28 cellular contexts compared by ENCODE assay signal in genomic region chr2:241227635-241227993, GRCh38. TPM values are rescaled to one million over a fixed set of nuclear protein-coding genes. Genes with fewer than 3 reads are reported as not detected.
DNase-seq lines count a peak whose midpoint lies in the region; ATAC-seq and TF ChIP-seq lines count a peak whose summit lies in the region.
"Had no signal": no experiment of that assay in that cellular context is flagged by ENCODE, and none has a peak within 500 bp of the region (broad histone marks: within the 10 kb centered on the region; RNA-seq: fewer than 3 reads in every experiment).

No MANE protein-coding gene starts in this region.

- H3K79me2 ChIP-seq in H9 (ENCODE audit: insufficient read depth, low read length) (no peaks in the 10 kb centered on the region), neural progenitor cell (ENCODE audit: low read depth) (no peaks in the 10 kb centered on the region)

- H2AFZ ChIP-seq in H9 (ENCODE audit: low read length) (no peak overlapping the region), neural progenitor cell (replicated peaks) (no peak overlapping the region)

- H3K4me3 ChIP-seq in neural progenitor cell (no peak overlapping the region), ascending aorta (no peak overlapping the region)
- H3K4me3 ChIP-seq: prostate gland, SJSA1, stomach, transverse colon had no signal

- peak overlapping the region; percentile 62 for H3K27ac Mint-ChIP-seq in T-helper 2 cell treated with Interferon-gamma antibody and Interleukin-4, amounts not matched to agents 5 μg/mL and 100 μg/mL, for 36 hours
- H3K27ac Mint-ChIP-seq in H9: peak overlapping the region in 2 of 3 experiments; percentile 74 to 77; a peak in 5 of 7 replicates
- peak overlapping the region; percentile 13 for H3K27ac Mint-ChIP-seq in neural progenitor cell
- H3K27ac Mint-ChIP-seq: activated naive CD4-positive, alpha-beta T cell treated with anti-CD3 and anti-CD28 coated beads, Interleukin-2, amount 10 ng/mL, durations not matched to agents 7 days and 5 days; CD4-positive, alpha-beta T cell had no signal

- H3K27me3 ChIP-seq in H9 (ENCODE audit: insufficient read depth, low read length) (no peaks in the 10 kb centered on the region), neural progenitor cell (no peaks in the 10 kb centered on the region), ascending aorta (no peaks in the 10 kb centered on the region)
- H3K27me3 ChIP-seq: SJSA1, stomach, transverse colon had no signal

- WGBS in H9 (ENCODE audit: extremely low coverage, insufficient read length, low lambda C conversion rate): no CpG with 5 or more reads among the region's 5 CpGs

- no peak overlapping the region for H3K56ac ChIP-seq in H9 (ENCODE audit: insufficient read length, low read depth, low read length)

- H2AK5ac ChIP-seq in H9 (ENCODE audit: insufficient read length, low read length): no peak overlapping the region

- no peak for DNase-seq in T-helper 2 cell treated with Interferon-gamma antibody and Interleukin-4, amounts not matched to agents 5 μg/mL and 100 μg/mL, for 36 hours (ENCODE audit: low spot score)
- no peak for DNase-seq in T-helper 2 cell
- no peak for DNase-seq in H9
- no peak for DNase-seq in neural progenitor cell (ENCODE audit: low spot score)
- DNase-seq in ascending aorta (ENCODE audit: low spot score in 2 of 2): no peak
- DNase-seq in NCI-H510A (lab: John Stamatoyannopoulos, UW): no peak
- DNase-seq: 8988T; activated CD4-positive, alpha-beta T cell treated with anti-CD3 and anti-CD28 coated beads for 4 hours; activated CD8-positive, alpha-beta memory T cell treated with anti-CD3 and anti-CD28 coated beads for 24 hours; activated naive CD4-positive, alpha-beta T cell treated with anti-CD3 and anti-CD28 coated beads, Interleukin-2, amount 10 ng/mL, durations not matched to agents 7 days and 5 days; activated T-cell treated with anti-CD3 and anti-CD28 coated beads, Interleukin-2, amount 50 U/mL, for 1 hour; CD4-positive, alpha-beta T cell; cerebellar nuclear complex; MV-4-11; NCI-H2171; NCI-H524 treated with DMSO at 0.1 percent for 48 hours; NK-92 treated with Interleukin-12 subunit alpha and Interleukin-12 subunit beta, amount 100 ng/mL, for 24 hours; stomach; T-helper 1 cell; transverse colon had no signal

- no peak for ATAC-seq in GM19351 (IDR thresholded peaks at IDR 0.05; ENCODE audit: unreplicated experiment)
- ATAC-seq: left lobe of liver, Panc1 had no signal

- H3K36me3 Mint-ChIP-seq in T-helper 2 cell treated with Interferon-gamma antibody and Interleukin-4, amounts not matched to agents 5 μg/mL and 100 μg/mL, for 36 hours (ENCODE audit: low read depth): peaks cover 38% of the 10 kb centered on the region
- H3K36me3 Mint-ChIP-seq in H9 (ENCODE audit: insufficient read depth in 1 of 3, low read depth in 3 of 3) (peaks cover 23 to 69% (median 56%) of the 10 kb centered on the region in 3 experiments; a peak in 6 of 7 replicates), neural progenitor cell (peaks cover 26% of the 10 kb centered on the region)

- no peak overlapping the region for H4K8ac ChIP-seq in H9 (replicated peaks; ENCODE audit: insufficient read length, low read depth, low read length)

- H3K23me2 ChIP-seq in H9 (ENCODE audit: insufficient read length, low read depth, low read length, poor library complexity, severe bottlenecking): no peaks in the 10 kb centered on the region

- H3K4ac ChIP-seq in H9 (ENCODE audit: low read depth, low read length): no peak overlapping the region

- no peak overlapping the region for H2BK12ac ChIP-seq in H9 (ENCODE audit: insufficient read length, low read depth, low read length)

- intact Hi-C loops in ascending aorta (cut with DNase I): no loop called here

- H2BK5ac ChIP-seq in H9 (ENCODE audit: insufficient read length, low read length): no peak overlapping the region

- no peak overlapping the region for H3K18ac ChIP-seq in H9 (ENCODE audit: insufficient read length, low read depth, low read length)

- H3K27me3 Mint-ChIP-seq in T-helper 2 cell treated with Interferon-gamma antibody and Interleukin-4, amounts not matched to agents 5 μg/mL and 100 μg/mL, for 36 hours (ENCODE audit: low read depth): no peaks in the 10 kb centered on the region
- no peaks in the 10 kb centered on the region; the same call in 1 of the 2 replicates for H3K27me3 Mint-ChIP-seq in H9 (ENCODE audit: low read depth)
- H3K27me3 Mint-ChIP-seq in neural progenitor cell (ENCODE audit: insufficient read depth, low read depth): peaks cover 9% of the 10 kb centered on the region
- H3K27me3 Mint-ChIP-seq: CD4-positive, alpha-beta T cell had no signal

- H4K91ac ChIP-seq in H9 (ENCODE audit: insufficient read length, low read depth, low read length): no peak overlapping the region

- peaks cover 11% of the 10 kb centered on the region for H3F3A ChIP-seq in neural progenitor cell (ENCODE audit: low read depth)

- H3K4me1 ChIP-seq in H9 (ENCODE audit: insufficient read depth, low read length) (no peaks in the 10 kb centered on the region), neural progenitor cell (peaks cover 10% of the 10 kb centered on the region), ascending aorta (no peaks in the 10 kb centered on the region)
- H3K4me1 ChIP-seq: prostate gland had no signal

- no peaks in the 10 kb centered on the region for H3K9me3 Mint-ChIP-seq in T-helper 2 cell treated with Interferon-gamma antibody and Interleukin-4, amounts not matched to agents 5 μg/mL and 100 μg/mL, for 36 hours
- H3K9me3 Mint-ChIP-seq in H9 (no peaks in the 10 kb centered on the region), neural progenitor cell (no peaks in the 10 kb centered on the region)
- H3K9me3 Mint-ChIP-seq: activated naive CD4-positive, alpha-beta T cell treated with anti-CD3 and anti-CD28 coated beads, Interleukin-2, amount 10 ng/mL, durations not matched to agents 7 days and 5 days; CD4-positive, alpha-beta T cell; neural crest cell had no signal

- H3K9ac ChIP-seq in H9 (ENCODE audit: extremely low read depth, insufficient read length, low read length) (no peak overlapping the region), neural progenitor cell (no peak overlapping the region)
- H3K9ac ChIP-seq: KMS-11 had no signal

- TF ChIP-seq CTCF in H9 (conservative IDR thresholded peaks at IDR 0.05): no peak
- no peak for TF ChIP-seq CTCF in neural progenitor cell (IDR thresholded peaks at IDR 0.05)
- TF ChIP-seq CTCF in ascending aorta (IDR thresholded peaks at IDR 0.05): no peak

- no peak overlapping the region for H3K23ac ChIP-seq in H9 (ENCODE audit: insufficient read length, low read depth, low read length)

- H2BK15ac ChIP-seq in H9 (ENCODE audit: low read depth, low read length): no peak overlapping the region

- H2BK20ac ChIP-seq in H9 (ENCODE audit: low read depth, low read length, poor library complexity, severe bottlenecking): no peak overlapping the region

- no peak overlapping the region for H4K5ac ChIP-seq in H9 (ENCODE audit: insufficient read length, low read depth, low read length)

- H2BK120ac ChIP-seq in H9 (ENCODE audit: low read depth, low read length, poor library complexity, severe bottlenecking): no peak overlapping the region

- H3K14ac ChIP-seq in H9 (ENCODE audit: insufficient read depth, low read length): no peak overlapping the region

- H3K4me2 ChIP-seq in H9 (ENCODE audit: insufficient read depth, insufficient read length, low read length) (no peak overlapping the region), neural progenitor cell (no peak overlapping the region)
- H3K4me2 ChIP-seq: KMS-11 had no signal

- no peak overlapping the region for H3T11ph ChIP-seq in H9 (ENCODE audit: low read length)

- H3K4me1 Mint-ChIP-seq in T-helper 2 cell treated with Interferon-gamma antibody and Interleukin-4, amounts not matched to agents 5 μg/mL and 100 μg/mL, for 36 hours (ENCODE audit: low read depth): peaks cover under 1% of the 10 kb centered on the region
- H3K4me1 Mint-ChIP-seq in H9 (peaks cover 4 to 12% of the 10 kb centered on the region in 2 experiments; a peak in 2 of 4 replicates), neural progenitor cell (peaks cover 27% of the 10 kb centered on the region)

- H4K20me1 ChIP-seq in H9 (ENCODE audit: control insufficient read depth, insufficient read depth, insufficient read length): peaks cover 2% of the 10 kb centered on the region
- peaks cover 8% of the 10 kb centered on the region for H4K20me1 ChIP-seq in neural progenitor cell (ENCODE audit: low read depth)

- H3K9me3 ChIP-seq in H9 (ENCODE audit: control insufficient read depth, low read depth, low read length) (no peaks in the 10 kb centered on the region), neural progenitor cell (ENCODE audit: low read depth) (no peaks in the 10 kb centered on the region), ascending aorta (no peaks in the 10 kb centered on the region)
- H3K9me3 ChIP-seq: prostate gland, SJSA1, stomach, transverse colon had no signal

- H3K27ac ChIP-seq in H9 (ENCODE audit: insufficient read length, low read depth, low read length): no peak overlapping the region
- peak overlapping the region; percentile 20 for H3K27ac ChIP-seq in cingulate gyrus (ENCODE audit: low read depth, low read length)
- H3K27ac ChIP-seq in neural progenitor cell: no peak overlapping the region
- no peak overlapping the region for H3K27ac ChIP-seq in ascending aorta
- H3K27ac ChIP-seq: KMS-11, SJSA1, stomach, transverse colon had no signal

- H3K36me3 ChIP-seq in neural progenitor cell (no peaks in the 10 kb centered on the region), ascending aorta (peaks cover 62 to 71% of the 10 kb centered on the region in 2 donors)

- H3K4me3 Mint-ChIP-seq in T-helper 2 cell treated with Interferon-gamma antibody and Interleukin-4, amounts not matched to agents 5 μg/mL and 100 μg/mL, for 36 hours: no peak overlapping the region
- H3K4me3 Mint-ChIP-seq in H9 (no peak overlapping the region), neural progenitor cell (no peak overlapping the region)
- H3K4me3 Mint-ChIP-seq: activated naive CD4-positive, alpha-beta T cell treated with anti-CD3 and anti-CD28 coated beads, Interleukin-2, amount 10 ng/mL, durations not matched to agents 7 days and 5 days; CD4-positive, alpha-beta T cell; neural crest cell had no signal

- H3K79me1 ChIP-seq in H9 (ENCODE audit: insufficient read depth, low read depth, low read length, poor library complexity, severe bottlenecking): no peaks in the 10 kb centered on the region

RNA-seq across cellular contexts. Expression of gene ANO7, which starts 39.1 kb away (rescaled TPM):
- total RNA-seq in H9 (2021) (3.9 and 5.2 TPM in 2 replicates), neural progenitor cell (ENCODE audit: low replicate concordance) (1.8 TPM in 1 of 2 replicates, not detected in the other), ascending aorta (0.43 TPM)

Comparison
In these comparisons a context has a peak if more than half of its experiments do, and no peak if none do; other contexts are left out.
1. H3K27ac Mint-ChIP-seq: peak in every context shown above with its lines; median percentile 76 in H9; 62 in T-helper 2 cell treated with Interferon-gamma antibody and Interleukin-4, amounts not matched to agents 5 μg/mL and 100 μg/mL, for 36 hours; 13 in neural progenitor cell.